Comparison of ENCODE assay signal across 8 cellular contexts in the genomic region with DNA sequence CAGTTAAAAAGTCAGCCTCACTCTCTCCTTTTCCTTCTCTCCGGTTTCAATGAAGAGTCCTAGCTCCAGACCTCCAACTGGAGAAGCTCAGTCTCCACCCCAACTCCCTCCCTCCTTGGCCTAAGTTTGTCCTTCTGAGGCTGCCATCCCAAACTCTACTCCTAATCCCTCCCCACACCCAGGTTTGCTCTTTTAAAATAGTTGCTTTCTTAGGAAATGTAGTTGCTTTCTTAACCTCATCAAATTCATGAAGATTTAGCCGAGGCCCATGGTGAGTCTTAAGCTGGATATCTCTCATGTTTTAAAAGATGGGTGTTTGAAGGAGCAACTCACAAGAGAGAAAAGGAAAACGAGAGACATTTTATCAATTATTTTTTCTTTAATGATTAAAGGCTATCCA. TPM values are rescaled to one million over a fixed set of nuclear protein-coding genes. Genes with fewer than 3 reads are reported as not detected.
A peak's percentile ranks its signal among the peaks of the same experiment; 100 is the strongest.
DNase-seq lines count a peak whose midpoint lies in the region; ATAC-seq, FAIRE-seq and TF ChIP-seq lines count a peak whose summit lies in the region.

No MANE protein-coding gene starts in this region.

- intact Hi-C loops in MCF 10A (cut with micrococcal nuclease), result no loop called here

- no peaks in the 10 kb centered on the region; the same call in 1 of the 2 replicates for H3K36me3 ChIP-seq in ES-I3 (ENCODE audit: insufficient read depth, low read length)

- CTCF ChIA-PET in MCF 10A (lab: Yijun Ruan, JAX), result interaction anchor here (1.0 to 2.0 kb wide), 2 partner anchors 11 to 26 kb away, joined by 3 to 6 read pairs; no protein-coding TSS in a partner anchor

- no TSS peak for BruUV-seq in MCF 10A (replicated peaks; lab: Mats Ljungman, UMichigan)

- H3K9me3 Mint-ChIP-seq in MCF 10A (ENCODE audit: unreplicated experiment), result no peaks in the 10 kb centered on the region

- H3K36me3 Mint-ChIP-seq in MCF 10A (ENCODE audit: insufficient read depth, unreplicated experiment), result peaks cover 13% of the 10 kb centered on the region

- ATAC-seq in HG03280 (IDR thresholded peaks at IDR 0.05; ENCODE audit: unreplicated experiment) (no peak), GM21526 (IDR thresholded peaks at IDR 0.05; ENCODE audit: low FRiP score, unreplicated experiment) (no peak)

- no peak for FAIRE-seq in urothelium cell line (lab: Jason Lieb, UNC)

- POLR2A ChIA-PET in MCF 10A (lab: Yijun Ruan, JAX), result interaction anchor here (1.4 kb wide), 1 partner anchor 11 kb away, joined by 3 read pairs; no protein-coding TSS in a partner anchor

- peak overlapping the region; percentile 69 for H3K27ac Mint-ChIP-seq in MCF 10A (ENCODE audit: low read depth, unreplicated experiment)

- TF ChIP-seq CTCF in MCF 10A (IDR thresholded peaks at IDR 0.05; ENCODE audit: unreplicated experiment), result no peak

- no peaks in the 10 kb centered on the region for H3K9me3 ChIP-seq in ES-I3 (ENCODE audit: control insufficient read depth, insufficient read depth, low read length)

- H3K27me3 Mint-ChIP-seq in MCF 10A (ENCODE audit: insufficient read depth, unreplicated experiment), result no peaks in the 10 kb centered on the region

- peak overlapping the region; percentile 84 for H3K4me3 Mint-ChIP-seq in MCF 10A (ENCODE audit: unreplicated experiment)

- peaks cover 11% of the 10 kb centered on the region for H3K4me1 Mint-ChIP-seq in MCF 10A (ENCODE audit: insufficient read depth, unreplicated experiment)

- H3K4me1 ChIP-seq in ES-I3 (ENCODE audit: insufficient read depth, low read length), result 0 out of 2 replicates have a peak, but pooled peaks cover 5% of the 10 kb centered on the region

- H3K9ac ChIP-seq in ES-I3 (ENCODE audit: low read depth, low read length), result peak overlapping the region; percentile 74

- peak; percentile 70 for DNase-seq in NCI-H2227 (lab: John Stamatoyannopoulos, UW; ENCODE audit: unreplicated experiment)
- DNase-seq in MCF 10A (ENCODE audit: unreplicated experiment), result peak; percentile 81
- DNase-seq in kidney glomerular epithelial cell (lab: John Stamatoyannopoulos, UW), result peak; percentile 43
- peak; percentile 70 for DNase-seq in urothelium cell line (ENCODE audit: low spot score)
- no peak for DNase-seq in NCI-H524 treated with DMSO at 0.1 percent for 48 hours (lab: John Stamatoyannopoulos, UW)

RNA-seq across cellular contexts. Expression of a gene that starts 0.9 kb away (rescaled TPM):
- 33.7 and 34.1 TPM in 2 replicates for total RNA-seq in MCF 10A (2022)
